Comparison of ENCODE assay signal across 8 cellular contexts in the genomic region with DNA sequence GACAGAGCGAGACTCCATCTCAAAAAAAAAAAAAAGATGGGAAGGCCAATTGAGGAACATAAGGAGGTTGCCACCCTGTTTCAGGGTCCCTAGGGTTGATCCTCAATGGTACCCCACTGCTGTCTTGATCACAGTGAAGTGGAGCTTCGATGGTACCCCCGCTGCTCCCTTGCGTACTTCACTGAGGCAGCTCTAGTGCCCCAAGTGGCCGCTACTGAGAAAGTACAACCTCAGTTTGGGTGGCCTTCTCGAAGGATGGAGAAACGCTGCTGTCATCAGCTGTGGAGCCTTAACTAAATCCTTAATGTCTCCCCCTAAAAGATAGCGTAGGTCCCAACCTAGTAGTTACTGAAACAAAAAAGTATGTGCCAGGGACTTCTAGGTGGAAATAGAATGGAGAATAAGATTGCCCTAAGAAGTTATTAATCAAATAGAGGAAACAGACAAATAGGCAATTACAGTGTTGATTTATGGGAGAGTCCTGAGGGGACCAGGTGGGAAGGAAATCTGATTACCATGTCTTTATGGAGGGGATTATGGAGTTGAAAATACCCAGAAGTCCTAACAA. TPM values are rescaled to one million over a fixed set of nuclear protein-coding genes. Genes with fewer than 3 reads are reported as not detected.
DNase-seq lines count a peak whose midpoint lies in the region; ATAC-seq and TF ChIP-seq lines count a peak whose summit lies in the region.

No MANE protein-coding gene starts in this region.

- peak; percentile 92 for TF ChIP-seq CTCF in C4-2B (conservative IDR thresholded peaks at IDR 0.05)
- TF ChIP-seq CTCF in gastroesophageal sphincter (IDR thresholded peaks at IDR 0.05) = peak in 3 of 4 experiments; percentile 59 to 69 (median 67)
- TF ChIP-seq CTCF in psoas muscle (IDR thresholded peaks at IDR 0.05) = peak; percentile 58

- H3K4me1 Mint-ChIP-seq in activated T-helper 1 cell treated with anti-CD3 and anti-CD28 coated beads, Interleukin-12 subunit alpha, Interleukin-12 subunit beta, Interleukin-2, Interleukin-4 antibody, amounts not matched to agents 30 ng/mL and 10 ng/mL and 1 ng/mL, durations not matched to agents 14 hours and 24 hours and 36 hours (ENCODE audit: low read depth) = peaks cover 36% of the 10 kb centered on the region

- H3K27me3 Mint-ChIP-seq in activated T-helper 1 cell treated with anti-CD3 and anti-CD28 coated beads, Interleukin-12 subunit alpha, Interleukin-12 subunit beta, Interleukin-2, Interleukin-4 antibody, amounts not matched to agents 30 ng/mL and 10 ng/mL and 1 ng/mL, durations not matched to agents 14 hours and 24 hours and 36 hours (ENCODE audit: insufficient read depth) = no peaks in the 10 kb centered on the region

- H3K4me3 ChIP-seq in gastroesophageal sphincter = no peak overlapping the region
- no peak overlapping the region for H3K4me3 ChIP-seq in psoas muscle

- H3K27me3 ChIP-seq in gastroesophageal sphincter (peaks cover under 1% of the 10 kb centered on the region), psoas muscle (ENCODE audit: insufficient read depth in 3 of 3, low read length in 2 of 3) (no peaks in the 10 kb centered on the region)

- ATAC-seq in GM21576 (IDR thresholded peaks at IDR 0.05; ENCODE audit: unreplicated experiment) (peak; percentile 64), gastroesophageal sphincter (peak; percentile 66), psoas muscle (peak; percentile 26 to 70 (median 42))

- WGBS in gastroesophageal sphincter (ENCODE audit: low coverage in 1 of 2), 2 donors = 4 to 17% methylated on average over 4 to 8 of the region's 8 CpGs
- WGBS in psoas muscle, 3 donors = 21 to 30% (median 22%) methylated on average over 8 of the region's 8 CpGs

- no peak for TF ChIP-seq EP300 in gastroesophageal sphincter (IDR thresholded peaks at IDR 0.05)

- intact Hi-C loops in activated T-helper 1 cell treated with anti-CD3 and anti-CD28 coated beads, Interleukin-12 subunit alpha, Interleukin-12 subunit beta, Interleukin-2, Interleukin-4 antibody, amounts not matched to agents 30 ng/mL and 10 ng/mL and 1 ng/mL, durations not matched to agents 14 hours and 24 hours and 36 hours (cut with micrococcal nuclease) = no loop called here
- intact Hi-C loops in psoas muscle (cut with DNase I) = no loop called here

- H3K27ac ChIP-seq in C4-2B (no peak overlapping the region), gastroesophageal sphincter (no peak overlapping the region), psoas muscle (no peak overlapping the region)

- H3K4me1 ChIP-seq in gastroesophageal sphincter (peaks cover 0 to 22% (median 5%) of the 10 kb centered on the region in 3 donors), psoas muscle (peaks cover 21% of the 10 kb centered on the region)

- H3K9me3 Mint-ChIP-seq in activated T-helper 1 cell treated with anti-CD3 and anti-CD28 coated beads, Interleukin-12 subunit alpha, Interleukin-12 subunit beta, Interleukin-2, Interleukin-4 antibody, amounts not matched to agents 30 ng/mL and 10 ng/mL and 1 ng/mL, durations not matched to agents 14 hours and 24 hours and 36 hours = no peaks in the 10 kb centered on the region

- no peak overlapping the region for H3K4me3 Mint-ChIP-seq in activated T-helper 1 cell treated with anti-CD3 and anti-CD28 coated beads, Interleukin-12 subunit alpha, Interleukin-12 subunit beta, Interleukin-2, Interleukin-4 antibody, amounts not matched to agents 30 ng/mL and 10 ng/mL and 1 ng/mL, durations not matched to agents 14 hours and 24 hours and 36 hours

- no peak for TF ChIP-seq POLR2A in gastroesophageal sphincter (IDR thresholded peaks at IDR 0.05)

- DNase-seq in NOMO-1 (lab: John Stamatoyannopoulos, UW; ENCODE audit: unreplicated experiment in 2 of 2) (peak; percentile 34 to 58), psoas muscle (peak; percentile 51 to 64), NCI-H2029 (lab: John Stamatoyannopoulos, UW) (no peak), foreskin melanocyte (no peak)
- peak; percentile 41 for DNase-seq in activated T-helper 1 cell treated with anti-CD3 and anti-CD28 coated beads, Interleukin-12 subunit alpha, Interleukin-12 subunit beta, Interleukin-2, Interleukin-4 antibody, amounts not matched to agents 30 ng/mL and 10 ng/mL and 1 ng/mL, durations not matched to agents 14 hours and 24 hours and 36 hours (ENCODE audit: low spot score)

- H3K9me3 ChIP-seq in gastroesophageal sphincter (no peaks in the 10 kb centered on the region), psoas muscle (no peaks in the 10 kb centered on the region)

- H3K36me3 Mint-ChIP-seq in activated T-helper 1 cell treated with anti-CD3 and anti-CD28 coated beads, Interleukin-12 subunit alpha, Interleukin-12 subunit beta, Interleukin-2, Interleukin-4 antibody, amounts not matched to agents 30 ng/mL and 10 ng/mL and 1 ng/mL, durations not matched to agents 14 hours and 24 hours and 36 hours (ENCODE audit: low read depth) = peaks cover 30% of the 10 kb centered on the region

- H3K36me3 ChIP-seq in gastroesophageal sphincter (peaks cover 0 to 35% of the 10 kb centered on the region in 2 donors), psoas muscle (ENCODE audit: insufficient read depth in 1 of 2, low read depth in 1 of 2) (peaks cover 9 to 38% of the 10 kb centered on the region in 2 donors)

- H3K27ac Mint-ChIP-seq in activated T-helper 1 cell treated with anti-CD3 and anti-CD28 coated beads, Interleukin-12 subunit alpha, Interleukin-12 subunit beta, Interleukin-2, Interleukin-4 antibody, amounts not matched to agents 30 ng/mL and 10 ng/mL and 1 ng/mL, durations not matched to agents 14 hours and 24 hours and 36 hours = no peak overlapping the region

RNA-seq across cellular contexts. Expression of gene TESK1, which starts 6.3 kb away (rescaled TPM):
- 61.5 and 62.1 TPM in 2 replicates for total RNA-seq in activated T-helper 1 cell treated with anti-CD3 and anti-CD28 coated beads, Interleukin-12 subunit alpha, Interleukin-12 subunit beta, Interleukin-2, Interleukin-4 antibody, amounts not matched to agents 30 ng/mL and 10 ng/mL and 1 ng/mL, durations not matched to agents 14 hours and 24 hours and 36 hours
- total RNA-seq in gastroesophageal sphincter (10 to 100 TPM; 38.2 to 77.1 (median 40.2) TPM), psoas muscle (10 to 100 TPM; 44.4 to 81.0 (median 56.8) TPM)
- polyA plus RNA-seq in psoas muscle = 10 to 100 TPM; 59.4 to 73.6 (median 70.7) TPM

RNA-seq across cellular contexts. Expression of gene CD72, which starts 6.9 kb away (rescaled TPM):
- total RNA-seq in activated T-helper 1 cell treated with anti-CD3 and anti-CD28 coated beads, Interleukin-12 subunit alpha, Interleukin-12 subunit beta, Interleukin-2, Interleukin-4 antibody, amounts not matched to agents 30 ng/mL and 10 ng/mL and 1 ng/mL, durations not matched to agents 14 hours and 24 hours and 36 hours = 8.3 and 9.6 TPM in 2 replicates
- 1 to 10 TPM; 1.0 to 2.0 (median 1.5) TPM for total RNA-seq in gastroesophageal sphincter
- total RNA-seq in psoas muscle = under 1 TPM; 0.57 to 0.71 (median 0.64) TPM
- polyA plus RNA-seq in psoas muscle = 1 to 10 TPM in 1 of 3 donors, under 1 TPM in 2; 0.46 to 1.2 (median 0.68) TPM

RNA-seq across cellular contexts. Expression of gene SIT1, which starts 39.4 kb away (rescaled TPM):
- 86.6 and 90.5 TPM in 2 replicates for total RNA-seq in activated T-helper 1 cell treated with anti-CD3 and anti-CD28 coated beads, Interleukin-12 subunit alpha, Interleukin-12 subunit beta, Interleukin-2, Interleukin-4 antibody, amounts not matched to agents 30 ng/mL and 10 ng/mL and 1 ng/mL, durations not matched to agents 14 hours and 24 hours and 36 hours
- total RNA-seq in gastroesophageal sphincter = 1 to 10 TPM in 3 of 4 donors, not detected in 1; 1.2 to 1.6 (median 1.6) TPM
- under 1 TPM; 0.23 to 0.34 (median 0.28) TPM for total RNA-seq in psoas muscle
- under 1 TPM in 2 of 3 donors, not detected in 1; 0.08 to 0.10 TPM for polyA plus RNA-seq in psoas muscle

RNA-seq across cellular contexts. Expression of gene RMRP, which starts 46.5 kb away (rescaled TPM):
- 5,317 and 5,787 TPM in 2 replicates for total RNA-seq in activated T-helper 1 cell treated with anti-CD3 and anti-CD28 coated beads, Interleukin-12 subunit alpha, Interleukin-12 subunit beta, Interleukin-2, Interleukin-4 antibody, amounts not matched to agents 30 ng/mL and 10 ng/mL and 1 ng/mL, durations not matched to agents 14 hours and 24 hours and 36 hours
- total RNA-seq in gastroesophageal sphincter = 1,000 to 10,000 TPM; 1,650 to 4,855 (median 3,807) TPM
- total RNA-seq in psoas muscle = over 10,000 TPM in 1 of 4 donors, 1,000 to 10,000 TPM in 3; 3,787 to 10,280 (median 6,744) TPM
- polyA plus RNA-seq in psoas muscle = 10 to 100 TPM in 1 of 3 donors, not detected in 2; 26.8 TPM

RNA-seq across cellular contexts. Expression of gene CCDC107, which starts 46.8 kb away (rescaled TPM):
- 20.6 and 24.0 TPM in 2 replicates for total RNA-seq in activated T-helper 1 cell treated with anti-CD3 and anti-CD28 coated beads, Interleukin-12 subunit alpha, Interleukin-12 subunit beta, Interleukin-2, Interleukin-4 antibody, amounts not matched to agents 30 ng/mL and 10 ng/mL and 1 ng/mL, durations not matched to agents 14 hours and 24 hours and 36 hours
- total RNA-seq in gastroesophageal sphincter (10 to 100 TPM; 61.9 to 94.2 (median 87.0) TPM), psoas muscle (10 to 100 TPM; 15.4 to 39.4 (median 27.5) TPM)
- polyA plus RNA-seq in psoas muscle = 10 to 100 TPM; 21.5 to 49.4 (median 36.3) TPM

Comparison
In these comparisons a context has a peak if more than half of its experiments do, and no peak if none do; other contexts are left out.
1. DNase-seq: peak in NOMO-1 (2 of 2), activated T-helper 1 cell treated with anti-CD3 and anti-CD28 coated beads, Interleukin-12 subunit alpha, Interleukin-12 subunit beta, Interleukin-2, Interleukin-4 antibody, amounts not matched to agents 30 ng/mL and 10 ng/mL and 1 ng/mL, durations not matched to agents 14 hours and 24 hours and 36 hours (single experiment) and psoas muscle (2 of 2); none in NCI-H2029 (single experiment) and foreskin melanocyte (single experiment).
2. RNA of gene SIT1, which starts 39.4 kb away (total RNA-seq): 86.6 to 90.5 TPM in activated T-helper 1 cell treated with anti-CD3 and anti-CD28 coated beads, Interleukin-12 subunit alpha, Interleukin-12 subunit beta, Interleukin-2, Interleukin-4 antibody, amounts not matched to agents 30 ng/mL and 10 ng/mL and 1 ng/mL, durations not matched to agents 14 hours and 24 hours and 36 hours; 1.2 to 1.6 TPM in gastroesophageal sphincter and 0.23 to 0.34 TPM in psoas muscle; every median in the first group is over 10 times any median in the second.
3. Peak in every context shown above with its lines, with median percentiles within 50 percentile points of each other: CTCF ChIP-seq and ATAC-seq.